Comparison of ENCODE assay signal across 27 cellular contexts in genomic region chr4:144509088-144509854, GRCh38.
"Had no signal": no experiment of that assay in that cellular context is flagged by ENCODE, and none has a peak within 500 bp of the region (broad histone marks: within the 10 kb centered on the region; RNA-seq: fewer than 3 reads in every experiment).

No MANE protein-coding gene starts in this region.

- H3K27ac ChIP-seq: right atrium auricular region, spleen, thoracic aorta, WERI-Rb-1 had no signal

- H3K4me3 ChIP-seq: right atrium auricular region, spleen, thoracic aorta had no signal

- H3K36me3 ChIP-seq: right atrium auricular region, spleen, thoracic aorta, WERI-Rb-1 had no signal

- H3K27ac Mint-ChIP-seq: activated CD4-positive, alpha-beta memory T cell treated with anti-CD3 and anti-CD28 coated beads for 36 hours; activated CD4-positive, alpha-beta T cell treated with anti-CD3 and anti-CD28 coated beads, Interleukin-2, amount 10 ng/mL, durations not matched to agents 24 days and 14 days; activated T-cell treated with anti-CD3 and anti-CD28 coated beads, Interleukin-2, amount 50 U/mL, for 24 hours; activated T-helper 17 cell treated with anti-CD3 and anti-CD28 coated beads, Interleukin-2, amount 50 U/mL, for 72 hours; effector memory CD8-positive, alpha-beta T cell; mesothelial cell of epicardium; naive B cell; T-helper 1 cell treated with Interleukin-12 subunit alpha and Interleukin-12 subunit beta and Interleukin-4 antibody, amounts not matched to agents 30 μg/mL and 1 μg/mL, for 36 hours had no signal

- H3K4me3 Mint-ChIP-seq: activated CD4-positive, alpha-beta memory T cell treated with anti-CD3 and anti-CD28 coated beads for 36 hours; activated CD4-positive, alpha-beta T cell treated with anti-CD3 and anti-CD28 coated beads, Interleukin-2, amount 10 ng/mL, durations not matched to agents 24 days and 14 days; activated T-cell treated with anti-CD3 and anti-CD28 coated beads, Interleukin-2, amount 50 U/mL, for 24 hours; activated T-helper 17 cell treated with anti-CD3 and anti-CD28 coated beads, Interleukin-2, amount 50 U/mL, for 72 hours; effector memory CD8-positive, alpha-beta T cell; mesothelial cell of epicardium; naive B cell; neural crest cell; T-helper 1 cell treated with Interleukin-12 subunit alpha and Interleukin-12 subunit beta and Interleukin-4 antibody, amounts not matched to agents 30 μg/mL and 1 μg/mL, for 36 hours had no signal

- DNase-seq: activated CD4-positive, alpha-beta memory T cell treated with anti-CD3 and anti-CD28 coated beads for 36 hours; activated CD4-positive, alpha-beta T cell treated with anti-CD3 and anti-CD28 coated beads, Interleukin-2, amount 10 ng/mL, durations not matched to agents 24 days and 14 days; activated CD4-positive, CD25-positive, alpha-beta regulatory T cell treated with anti-CD3 and anti-CD28 coated beads, Interleukin-2, amount 50 U/mL, for 72 hours; activated CD8-positive, alpha-beta memory T cell treated with anti-CD3 and anti-CD28 coated beads, Interleukin-2, amount 50 U/mL, for 48 hours; activated gamma-delta T cell treated with Interleukin-2 at 50 U/mL for 16 hours; activated naive CD4-positive, alpha-beta T cell treated with anti-CD3 and anti-CD28 coated beads, Interleukin-2, amount 50 U/mL, for 16 hours; activated T-cell treated with anti-CD3 and anti-CD28 coated beads, Interleukin-2, amount 50 U/mL, for 24 hours; amniotic stem cell; caudate nucleus; cortex of kidney; effector memory CD8-positive, alpha-beta T cell; head of caudate nucleus; hippocampal formation; left colon; naive B cell; spleen; stimulated activated CD4-positive, alpha-beta T cell treated with anti-CD3 and anti-CD28 coated beads, Interleukin-2, amount 100 ng/mL, for 48 hours; stimulated activated naive CD8-positive, alpha-beta T cell treated with anti-CD3 and anti-CD28 coated beads, Interleukin-15, Interleukin-2, amounts not matched to agents 100 U/mL and 50 U/mL, for 24 hours; T-helper 9 cell; trophoblast cell; WERI-Rb-1 had no signal

- H3K4me1 ChIP-seq: right atrium auricular region, spleen had no signal

- H3K36me3 Mint-ChIP-seq: activated CD4-positive, alpha-beta memory T cell treated with anti-CD3 and anti-CD28 coated beads for 36 hours; mesothelial cell of epicardium; naive B cell had no signal

- H3K4me1 Mint-ChIP-seq: activated CD4-positive, alpha-beta T cell treated with anti-CD3 and anti-CD28 coated beads, Interleukin-2, amount 10 ng/mL, durations not matched to agents 24 days and 14 days; activated T-helper 17 cell treated with anti-CD3 and anti-CD28 coated beads, Interleukin-2, amount 50 U/mL, for 72 hours; naive B cell; neural crest cell had no signal

- H3K9me3 Mint-ChIP-seq: activated CD4-positive, alpha-beta memory T cell treated with anti-CD3 and anti-CD28 coated beads for 36 hours; activated CD4-positive, alpha-beta T cell treated with anti-CD3 and anti-CD28 coated beads, Interleukin-2, amount 10 ng/mL, durations not matched to agents 24 days and 14 days; activated T-cell treated with anti-CD3 and anti-CD28 coated beads, Interleukin-2, amount 50 U/mL, for 24 hours; activated T-helper 17 cell treated with anti-CD3 and anti-CD28 coated beads, Interleukin-2, amount 50 U/mL, for 72 hours; mesothelial cell of epicardium; naive B cell; T-helper 1 cell treated with Interleukin-12 subunit alpha and Interleukin-12 subunit beta and Interleukin-4 antibody, amounts not matched to agents 30 μg/mL and 1 μg/mL, for 36 hours had no signal

- H3K27me3 Mint-ChIP-seq: activated CD4-positive, alpha-beta memory T cell treated with anti-CD3 and anti-CD28 coated beads for 36 hours; activated CD4-positive, alpha-beta T cell treated with anti-CD3 and anti-CD28 coated beads, Interleukin-2, amount 10 ng/mL, durations not matched to agents 24 days and 14 days; activated T-helper 17 cell treated with anti-CD3 and anti-CD28 coated beads, Interleukin-2, amount 50 U/mL, for 72 hours; effector memory CD8-positive, alpha-beta T cell had no signal

- ATAC-seq: activated T-helper 17 cell treated with anti-CD3 and anti-CD28 coated beads, Interleukin-2, amount 50 U/mL, for 72 hours; effector memory CD8-positive, alpha-beta T cell; left colon; stimulated activated naive CD8-positive, alpha-beta T cell treated with anti-CD3 and anti-CD28 coated beads, Interleukin-15, Interleukin-2, amounts not matched to agents 100 U/mL and 50 U/mL, for 24 hours had no signal

- H3K27me3 ChIP-seq: right atrium auricular region, spleen had no signal

- H3K9me3 ChIP-seq: right atrium auricular region, spleen, thoracic aorta had no signal
